ENCODE assay signal across 8 cellular contexts in genomic region chr14:36428350-36428749, GRCh38.
"Had no signal": no experiment of that assay in that cellular context is flagged by ENCODE, and none has a peak within 500 bp of the region (broad histone marks: within the 10 kb centered on the region; RNA-seq: fewer than 3 reads in every experiment).

No MANE protein-coding gene starts in this region.

- FAIRE-seq: G401.6, GM12878, GM12891, GM12892, GM18507, GM19239 had no signal

- DNase-seq: GDM1, GF-D8 had no signal

- H3K4me3 ChIP-seq: GM12878 had no signal

- ATAC-seq: GM12878 had no signal
